34 cellular contexts compared by ENCODE assay signal in the genomic region with DNA sequence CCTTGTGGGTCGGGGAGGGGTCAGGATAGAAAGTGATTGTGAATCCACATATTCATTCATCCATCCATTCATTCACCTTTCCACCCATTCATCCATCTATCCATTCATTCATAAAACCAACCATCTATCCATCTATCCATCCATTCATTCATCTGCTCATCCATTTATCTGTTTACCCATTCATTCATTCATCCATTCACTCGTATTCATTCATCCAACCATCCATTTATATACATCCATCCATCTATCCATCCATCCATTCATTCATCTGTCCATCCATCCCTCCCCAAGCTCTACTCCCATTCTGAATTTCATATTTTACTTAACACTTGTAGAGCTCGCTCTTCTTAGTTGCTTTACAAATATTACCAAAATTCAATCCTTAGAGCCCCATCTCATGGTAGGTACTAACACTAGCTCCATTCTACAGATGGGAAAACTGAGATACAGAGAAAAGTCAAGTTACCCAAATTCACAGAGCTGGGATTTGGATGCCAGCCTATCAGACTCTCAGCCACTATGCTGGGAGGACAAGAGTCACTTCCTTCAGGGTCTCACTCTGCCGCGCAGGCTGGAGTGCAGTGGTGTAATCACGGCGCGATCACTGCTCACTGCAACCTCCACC.
"Had no signal": no experiment of that assay in that cellular context is flagged by ENCODE, and none has a peak within 500 bp of the region (broad histone marks: within the 10 kb centered on the region; RNA-seq: fewer than 3 reads in every experiment).

No MANE protein-coding gene starts in this region.

- H3K27ac ChIP-seq: brain microvascular endothelial cell, Peyer's patch, SJSA1 had no signal

- H3K36me3 Mint-ChIP-seq: activated CD8-positive, alpha-beta memory T cell treated with anti-CD3 and anti-CD28 coated beads, Interleukin-2, amount 10 ng/mL, durations not matched to agents 7 days and 5 days; activated naive CD4-positive, alpha-beta T cell treated with anti-CD3 and anti-CD28 coated beads, Interleukin-2, amount 10 ng/mL, durations not matched to agents 7 days and 5 days; activated naive CD8-positive, alpha-beta T cell had no signal

- ATAC-seq: activated CD4-positive, alpha-beta T cell treated with anti-CD3 and anti-CD28 coated beads for 36 hours; activated CD4-positive, CD25-positive, alpha-beta regulatory T cell treated with anti-CD3 and anti-CD28 coated beads, Interleukin-2, amount 50 U/mL, for 24 hours; activated CD8-positive, alpha-beta memory T cell treated with anti-CD3 and anti-CD28 coated beads, Interleukin-2, amount 10 ng/mL, durations not matched to agents 7 days and 5 days; activated naive CD8-positive, alpha-beta T cell treated with anti-CD3 and anti-CD28 coated beads, Interleukin-2, amount 50 U/mL, for 24 hours; WTC11 had no signal

- H3K9me3 ChIP-seq: Peyer's patch, SK-N-SH had no signal

- H3K9ac ChIP-seq: SK-N-SH had no signal

- H3K27ac Mint-ChIP-seq: activated CD4-positive, alpha-beta memory T cell treated with anti-CD3 and anti-CD28 coated beads, Interleukin-2, amount 10 ng/mL, durations not matched to agents 7 days and 5 days; activated CD4-positive, alpha-beta T cell treated with anti-CD3 and anti-CD28 coated beads for 36 hours; activated CD8-positive, alpha-beta memory T cell treated with anti-CD3 and anti-CD28 coated beads, Interleukin-2, amount 10 ng/mL, durations not matched to agents 7 days and 5 days; activated naive CD4-positive, alpha-beta T cell treated with anti-CD3 and anti-CD28 coated beads, Interleukin-2, amount 10 ng/mL, durations not matched to agents 7 days and 5 days; activated naive CD8-positive, alpha-beta T cell; activated naive CD8-positive, alpha-beta T cell treated with anti-CD3 and anti-CD28 coated beads, Interleukin-2, amount 50 U/mL, for 24 hours; T-helper 1 cell treated with Interleukin-12 subunit alpha and Interleukin-12 subunit beta and Interleukin-4 antibody, amounts not matched to agents 30 μg/mL and 1 μg/mL, for 36 hours; T-helper 2 cell treated with Interferon-gamma antibody and Interleukin-4, amounts not matched to agents 5 μg/mL and 100 μg/mL, for 36 hours; WTC11 had no signal

- H3K36me3 ChIP-seq: brain microvascular endothelial cell, MG63, Peyer's patch, SJSA1 had no signal

- H3K4me1 Mint-ChIP-seq: activated CD4-positive, alpha-beta memory T cell treated with anti-CD3 and anti-CD28 coated beads, Interleukin-2, amount 10 ng/mL, durations not matched to agents 7 days and 5 days; activated CD4-positive, alpha-beta T cell treated with anti-CD3 and anti-CD28 coated beads for 36 hours; activated CD8-positive, alpha-beta memory T cell treated with anti-CD3 and anti-CD28 coated beads, Interleukin-2, amount 10 ng/mL, durations not matched to agents 7 days and 5 days; activated naive CD4-positive, alpha-beta T cell treated with anti-CD3 and anti-CD28 coated beads, Interleukin-2, amount 10 ng/mL, durations not matched to agents 7 days and 5 days; activated naive CD8-positive, alpha-beta T cell treated with anti-CD3 and anti-CD28 coated beads, Interleukin-2, amount 50 U/mL, for 24 hours; central memory CD8-positive, alpha-beta T cell had no signal

- H3K27me3 ChIP-seq: brain microvascular endothelial cell, Peyer's patch, SJSA1 had no signal

- DNase-seq: activated CD4-positive, alpha-beta memory T cell treated with anti-CD3 and anti-CD28 coated beads, Interleukin-2, amount 10 ng/mL, durations not matched to agents 7 days and 5 days; activated CD4-positive, alpha-beta T cell treated with anti-CD3 and anti-CD28 coated beads for 36 hours; activated CD8-positive, alpha-beta memory T cell treated with anti-CD3 and anti-CD28 coated beads for 24 hours; activated CD8-positive, alpha-beta memory T cell treated with anti-CD3 and anti-CD28 coated beads, Interleukin-2, amount 10 ng/mL, durations not matched to agents 7 days and 5 days; activated CD8-positive, alpha-beta memory T cell treated with anti-CD3 and anti-CD28 coated beads, Interleukin-2, amount 50 U/mL, for 48 hours; activated effector memory CD4-positive, alpha-beta T cell treated with Interleukin-2 at 50 U/mL for 16 hours; activated naive CD4-positive, alpha-beta T cell treated with anti-CD3 and anti-CD28 coated beads, Interleukin-2, amount 10 ng/mL, durations not matched to agents 7 days and 5 days; activated naive CD8-positive, alpha-beta T cell treated with anti-CD3 and anti-CD28 coated beads, Interleukin-2, amount 50 U/mL, for 24 hours; activated T-cell treated with anti-CD3 and anti-CD28 coated beads, Interleukin-2, amount 50 U/mL, for 48 hours; anterior cingulate cortex; brain microvascular endothelial cell; Kasumi-1; MG63; MV-4-11; NCI-H1092; NCI-H1436 treated with DMSO at 0.1 percent for 48 hours; NCI-H1694 treated with DMSO at 0.1 percent for 48 hours; NCI-H2029; NCI-H345; NCI-H526; NCI-H748 treated with DMSO at 0.1 percent for 48 hours; NK-92 treated with Interleukin-12 subunit alpha and Interleukin-12 subunit beta, amount 100 ng/mL, for 24 hours; PC-3; Peyer's patch; RPMI8226; SHP77 treated with DMSO at 0.1 percent for 48 hours; SK-N-SH had no signal

- H3K27me3 Mint-ChIP-seq: activated CD4-positive, alpha-beta memory T cell treated with anti-CD3 and anti-CD28 coated beads, Interleukin-2, amount 10 ng/mL, durations not matched to agents 7 days and 5 days; activated CD4-positive, alpha-beta T cell treated with anti-CD3 and anti-CD28 coated beads for 36 hours; activated naive CD8-positive, alpha-beta T cell; activated naive CD8-positive, alpha-beta T cell treated with anti-CD3 and anti-CD28 coated beads, Interleukin-2, amount 50 U/mL, for 24 hours; central memory CD8-positive, alpha-beta T cell had no signal

- H3K9me3 Mint-ChIP-seq: activated CD4-positive, alpha-beta memory T cell treated with anti-CD3 and anti-CD28 coated beads, Interleukin-2, amount 10 ng/mL, durations not matched to agents 7 days and 5 days; activated naive CD4-positive, alpha-beta T cell treated with anti-CD3 and anti-CD28 coated beads, Interleukin-2, amount 10 ng/mL, durations not matched to agents 7 days and 5 days; activated naive CD8-positive, alpha-beta T cell treated with anti-CD3 and anti-CD28 coated beads, Interleukin-2, amount 50 U/mL, for 24 hours; central memory CD8-positive, alpha-beta T cell; T-helper 1 cell treated with Interleukin-12 subunit alpha and Interleukin-12 subunit beta and Interleukin-4 antibody, amounts not matched to agents 30 μg/mL and 1 μg/mL, for 36 hours; T-helper 2 cell treated with Interferon-gamma antibody and Interleukin-4, amounts not matched to agents 5 μg/mL and 100 μg/mL, for 36 hours; WTC11 had no signal

- H3K4me3 ChIP-seq: MG63, Peyer's patch, SJSA1 had no signal

- H3K4me1 ChIP-seq: Peyer's patch, SJSA1 had no signal

- H3K4me3 Mint-ChIP-seq: activated CD4-positive, alpha-beta memory T cell treated with anti-CD3 and anti-CD28 coated beads, Interleukin-2, amount 10 ng/mL, durations not matched to agents 7 days and 5 days; activated CD4-positive, alpha-beta T cell treated with anti-CD3 and anti-CD28 coated beads for 36 hours; activated CD8-positive, alpha-beta memory T cell treated with anti-CD3 and anti-CD28 coated beads, Interleukin-2, amount 10 ng/mL, durations not matched to agents 7 days and 5 days; activated naive CD4-positive, alpha-beta T cell treated with anti-CD3 and anti-CD28 coated beads, Interleukin-2, amount 10 ng/mL, durations not matched to agents 7 days and 5 days; activated naive CD8-positive, alpha-beta T cell; activated naive CD8-positive, alpha-beta T cell treated with anti-CD3 and anti-CD28 coated beads, Interleukin-2, amount 50 U/mL, for 24 hours; central memory CD8-positive, alpha-beta T cell; T-helper 1 cell treated with Interleukin-12 subunit alpha and Interleukin-12 subunit beta and Interleukin-4 antibody, amounts not matched to agents 30 μg/mL and 1 μg/mL, for 36 hours; T-helper 2 cell treated with Interferon-gamma antibody and Interleukin-4, amounts not matched to agents 5 μg/mL and 100 μg/mL, for 36 hours; WTC11 had no signal
